ENCODE assay signal across 8 cellular contexts in genomic region chr17:16287563-16288027, GRCh38.
DNase-seq lines count a peak whose midpoint lies in the region; ATAC-seq and TF ChIP-seq lines count a peak whose summit lies in the region.

No MANE protein-coding gene starts in this region.

- peak overlapping the region; percentile 46 for H3K4me3 Mint-ChIP-seq in chondrocyte (ENCODE audit: unreplicated experiment)

- POLR2A ChIA-PET in PC-3 (lab: Charles Lee; ENCODE audit: unreplicated experiment), result no interaction called here

- H3K9ac ChIP-seq in PC-3 (ENCODE audit: low read length), result no peak overlapping the region
- H3K9ac ChIP-seq in mucosa of stomach (ENCODE audit: low read length), result peak overlapping the region; percentile 75

- H3K36me3 ChIP-seq in PC-3 (ENCODE audit: low read depth, low read length) (no peaks in the 10 kb centered on the region; the same call in 1 of the 2 replicates), mucosa of stomach (ENCODE audit: control insufficient read depth, insufficient read depth, low read length) (no peaks in the 10 kb centered on the region)

- H3K27me3 ChIP-seq in PC-3 (ENCODE audit: low read length), result no peaks in the 10 kb centered on the region
- no peaks in the 10 kb centered on the region for H3K27me3 ChIP-seq in mucosa of stomach (ENCODE audit: control insufficient read depth, insufficient read depth, low read length)

- H3K36me3 Mint-ChIP-seq in chondrocyte (ENCODE audit: low read depth), result peaks cover 4% of the 10 kb centered on the region

- H3K4me2 ChIP-seq in PC-3 (ENCODE audit: low read length), result peak overlapping the region; percentile 87

- H3K4me1 ChIP-seq in PC-3 (ENCODE audit: insufficient read depth, low read length) (peaks cover 56% of the 10 kb centered on the region), mucosa of stomach (ENCODE audit: control insufficient read depth, insufficient read depth, low read length) (peaks cover 44% of the 10 kb centered on the region)

- in situ Hi-C loops in ACHN (cut with HindIII; ENCODE audit: low pct_ligation_motif_present, low pct_unique_long_range_greater_than_20kb, low sequenced_read_pairs), result loop anchor here (25.0 kb wide), 1 partner anchor 225 kb away; no protein-coding TSS in a partner anchor

- no peaks in the 10 kb centered on the region for H3K9me2 ChIP-seq in PC-3 (replicated peaks; ENCODE audit: low read length)

- peak overlapping the region; percentile 98 for H3K27ac Mint-ChIP-seq in chondrocyte (ENCODE audit: unreplicated experiment)

- DNase-seq in ACHN, result peak; percentile 33
- peak; percentile 55 for DNase-seq in PC-3
- no peak for DNase-seq in chondrocyte (ENCODE audit: low spot score)
- no peak for DNase-seq in NK-92 (lab: John Stamatoyannopoulos, UW; ENCODE audit: unreplicated experiment)
- no peak for DNase-seq in omental fat pad (ENCODE audit: low spot score)
- DNase-seq in NCI-H69 (lab: John Stamatoyannopoulos, UW), result no peak

- H4K20me1 ChIP-seq in PC-3 (ENCODE audit: low read length), result no peaks in the 10 kb centered on the region

- H3K9me3 ChIP-seq in PC-3 (ENCODE audit: low read length) (no peaks in the 10 kb centered on the region), mucosa of stomach (ENCODE audit: control insufficient read depth, low read length) (no peaks in the 10 kb centered on the region)

- TF ChIP-seq CTCF in PC-3 (conservative IDR thresholded peaks at IDR 0.05; ENCODE audit: low read depth, low read length), result no peak
- TF ChIP-seq CTCF in chondrocyte (IDR thresholded peaks at IDR 0.05), result no peak
- no peak for TF ChIP-seq CTCF in omental fat pad (IDR thresholded peaks at IDR 0.05)

- no peaks in the 10 kb centered on the region for H3K27me3 Mint-ChIP-seq in chondrocyte (ENCODE audit: low read depth)

- peaks cover 7% of the 10 kb centered on the region for H3F3A ChIP-seq in PC-3 (ENCODE audit: low read length, unreplicated experiment)

- intact Hi-C loops in PC-3 (cut with micrococcal nuclease), result loop anchor here (5.0 to 10.0 kb wide), 2 partner anchors 70 to 87 kb away; partner anchors contain the start of genes NCOR1 and PIGL

- peaks cover 50% of the 10 kb centered on the region for H3K4me1 Mint-ChIP-seq in chondrocyte (ENCODE audit: low read depth)

- H3K9me3 Mint-ChIP-seq in chondrocyte (ENCODE audit: low read depth), result no peaks in the 10 kb centered on the region

- BruUV-seq in PC-3 (replicated peaks; lab: Mats Ljungman, UMichigan), result no TSS peak

- H3K4me3 ChIP-seq in PC-3 (ENCODE audit: low read length) (no peak overlapping the region), mucosa of stomach (ENCODE audit: low read length) (no peak overlapping the region)

- 0 out of 2 replicates have a peak, but pooled peaks cover 4% of the 10 kb centered on the region for H3K79me2 ChIP-seq in PC-3 (ENCODE audit: low read length)

- peak; percentile 27 for ATAC-seq in GM21390 (IDR thresholded peaks at IDR 0.05; ENCODE audit: unreplicated experiment)
- no peak for ATAC-seq in PC-3
- no peak for ATAC-seq in omental fat pad (ENCODE audit: low FRiP score)

- 0 out of 2 replicates have a peak overlapping the region, but pooled peaks have one; percentile 1 for H2AFZ ChIP-seq in PC-3 (ENCODE audit: low read length)

- H3K27ac ChIP-seq in PC-3 (ENCODE audit: low read length), result peak overlapping the region; percentile 96

- CTCF ChIA-PET in PC-3 (lab: Charles Lee), result no interaction called here

Comparison
In these comparisons a context has a peak if more than half of its experiments do, and no peak if none do; other contexts are left out.
1. DNase-seq: peak in ACHN (single experiment) and PC-3 (single experiment); none in chondrocyte (single experiment), NK-92 (single experiment), omental fat pad (single experiment) and NCI-H69 (single experiment).